17 cellular contexts compared by ENCODE assay signal in the genomic region with DNA sequence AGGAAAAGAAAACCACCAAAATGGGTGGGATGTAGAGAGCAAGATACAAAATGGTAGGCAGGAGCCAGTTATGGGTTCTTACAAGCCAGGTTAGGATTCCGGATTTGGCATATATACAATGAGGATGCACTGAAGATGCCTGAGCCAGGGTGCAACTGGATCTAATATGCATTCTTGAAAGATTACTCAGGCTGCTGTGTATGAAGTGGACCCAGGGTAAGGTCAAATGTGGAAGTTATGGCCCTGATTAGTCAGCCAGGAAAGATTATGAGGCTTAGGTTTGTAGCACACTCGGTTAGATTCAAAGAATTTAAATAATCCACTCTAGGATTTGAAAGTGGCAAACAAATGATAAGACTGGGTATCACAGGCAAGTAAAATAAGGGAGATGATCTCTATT.
A peak's percentile ranks its signal among the peaks of the same experiment; 100 is the strongest.
DNase-seq lines count a peak whose midpoint lies in the region; ATAC-seq and TF ChIP-seq lines count a peak whose summit lies in the region.
"Had no signal": no experiment of that assay in that cellular context is flagged by ENCODE, and none has a peak within 500 bp of the region (broad histone marks: within the 10 kb centered on the region; RNA-seq: fewer than 3 reads in every experiment).

No MANE protein-coding gene starts in this region.

- ATAC-seq in foreskin keratinocyte, result peak; percentile 70
- ATAC-seq: activated CD4-positive, alpha-beta T cell treated with anti-CD3 and anti-CD28 coated beads for 36 hours; gastrocnemius medialis; stimulated activated naive CD8-positive, alpha-beta T cell treated with anti-CD3 and anti-CD28 coated beads, Interleukin-15, amount 100 ng/mL, for 72 hours had no signal

- TF ChIP-seq CTCF in AG04450 (IDR thresholded peaks at IDR 0.05; ENCODE audit: low read depth, low read length) (no peak), foreskin keratinocyte (conservative IDR thresholded peaks at IDR 0.05) (no peak)

- POLR2A ChIA-PET in AG04450 (lab: Yijun Ruan, JAX), result no interaction called here

- H3K27ac ChIP-seq in AG04450 (ENCODE audit: low read depth, low read length) (no peak overlapping the region), foreskin keratinocyte (no peak overlapping the region)
- H3K27ac ChIP-seq: coronary artery, gastrocnemius medialis, Peyer's patch, skin epidermis had no signal

- no peak overlapping the region for H3K4me3 ChIP-seq in AG04450 (ENCODE audit: low read depth, low read length)
- H3K4me3 ChIP-seq: coronary artery, gastrocnemius medialis, Peyer's patch, skin epidermis had no signal

- no peaks in the 10 kb centered on the region for H3K27me3 ChIP-seq in AG04450 (ENCODE audit: control insufficient read depth, insufficient read depth, low read length)
- no peaks in the 10 kb centered on the region for H3K27me3 ChIP-seq in foreskin keratinocyte
- H3K27me3 ChIP-seq: gastrocnemius medialis, Peyer's patch had no signal

- no peaks in the 10 kb centered on the region for H3K9me3 ChIP-seq in AG04450 (ENCODE audit: control insufficient read depth, insufficient read depth, low read length)
- H3K9me3 ChIP-seq: Caco-2, gastrocnemius medialis, Peyer's patch had no signal

- DNase-seq in AG04450 (ENCODE audit: low read depth, low spot score) (peak; percentile 36), HS-27A (ENCODE audit: low read depth) (peak; percentile 87), amniotic epithelial cell (ENCODE audit: low read depth) (peak; percentile 95), foreskin keratinocyte (peak; percentile 24 to 67), NCI-H748 treated with DMSO at 0.1 percent for 48 hours (lab: John Stamatoyannopoulos, UW) (no peak), NCI-H146 (lab: John Stamatoyannopoulos, UW) (no peak), NCI-H1694 treated with DMSO at 0.1 percent for 48 hours (lab: John Stamatoyannopoulos, UW) (no peak)
- no peak for DNase-seq in activated CD8-positive, alpha-beta memory T cell treated with anti-CD3 and anti-CD28 coated beads, Interleukin-2, amount 50 U/mL, for 4 hours
- DNase-seq: activated CD4-positive, alpha-beta T cell treated with anti-CD3 and anti-CD28 coated beads for 36 hours; Caco-2; gastrocnemius medialis; NCI-H1930; NCI-H526; Peyer's patch; stimulated activated naive CD8-positive, alpha-beta T cell treated with anti-CD3 and anti-CD28 coated beads, Interleukin-15, amount 100 ng/mL, for 72 hours had no signal

- CTCF ChIA-PET in AG04450 (lab: Charles Lee), result no interaction called here

- no peaks in the 10 kb centered on the region for H3K4me1 ChIP-seq in foreskin keratinocyte
- H3K4me1 ChIP-seq: gastrocnemius medialis, Peyer's patch had no signal

Comparison
In these comparisons a context has a peak if more than half of its experiments do, and no peak if none do; other contexts are left out.
1. DNase-seq: peak in AG04450 (single experiment), HS-27A (single experiment), amniotic epithelial cell (single experiment) and foreskin keratinocyte (2 of 2); none in activated CD8-positive, alpha-beta memory T cell treated with anti-CD3 and anti-CD28 coated beads, Interleukin-2, amount 50 U/mL, for 4 hours (single experiment), NCI-H748 treated with DMSO at 0.1 percent for 48 hours (single experiment), NCI-H146 (single experiment) and NCI-H1694 treated with DMSO at 0.1 percent for 48 hours (single experiment).